8 cellular contexts compared by ENCODE assay signal in the genomic region with DNA sequence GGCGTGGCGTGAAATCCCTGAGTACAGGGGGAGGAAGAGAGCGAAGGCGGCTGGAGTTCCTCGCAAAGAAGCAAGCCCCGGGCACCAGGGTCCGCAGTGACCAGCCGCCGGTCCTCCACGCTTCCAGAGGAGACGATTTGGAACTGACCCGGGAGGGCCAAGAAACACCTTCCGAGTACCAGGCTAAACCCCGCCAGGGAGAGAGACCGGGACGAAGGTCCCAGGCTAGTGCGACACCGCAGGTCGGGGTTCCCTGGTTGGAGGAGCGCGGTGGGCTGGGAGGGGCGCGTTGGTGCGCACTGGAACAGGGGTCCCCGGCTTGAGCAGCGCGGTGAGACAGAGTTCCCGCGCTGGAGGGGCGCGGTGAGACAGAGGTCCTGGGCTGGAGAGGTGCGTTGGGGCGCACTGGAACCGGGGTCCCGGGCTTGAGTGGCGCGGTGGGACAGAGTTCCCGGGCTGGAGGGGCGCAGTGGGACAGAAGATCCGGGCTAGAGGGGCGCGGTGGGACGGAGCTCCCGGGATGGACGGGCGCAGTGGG. TPM values are rescaled to one million over a fixed set of nuclear protein-coding genes. Genes with fewer than 3 reads are reported as not detected.
DNase-seq lines count a peak whose midpoint lies in the region; ATAC-seq and TF ChIP-seq lines count a peak whose summit lies in the region.

No MANE protein-coding gene starts in this region.

- H3K4me3 ChIP-seq in KMS-11 (IDR thresholded peaks at IDR 0.05; ENCODE audit: insufficient read depth, low read depth, low read length) = no peak overlapping the region

- H3K27ac Mint-ChIP-seq in activated naive CD4-positive, alpha-beta T cell treated with anti-CD3 and anti-CD28 coated beads for 36 hours = peak overlapping the region; percentile 80
- H3K27ac Mint-ChIP-seq in glutamatergic neuron (ENCODE audit: unreplicated experiment) = peak overlapping the region; percentile 79

- H3K27ac ChIP-seq in KMS-11 = no peak overlapping the region

- peaks cover 58% of the 10 kb centered on the region for H3K4me1 Mint-ChIP-seq in activated naive CD4-positive, alpha-beta T cell treated with anti-CD3 and anti-CD28 coated beads for 36 hours (ENCODE audit: low read depth)
- H3K4me1 Mint-ChIP-seq in glutamatergic neuron (ENCODE audit: low read depth, unreplicated experiment) = peaks cover 15% of the 10 kb centered on the region

- no peaks in the 10 kb centered on the region for H4K20me1 ChIP-seq in KMS-11 (ENCODE audit: insufficient read depth)

- ATAC-seq in GM21526 (IDR thresholded peaks at IDR 0.05; ENCODE audit: low FRiP score, unreplicated experiment) (no peak), HG02588 (IDR thresholded peaks at IDR 0.05; ENCODE audit: unreplicated experiment) (no peak)

- no peaks in the 10 kb centered on the region for H3K27me3 Mint-ChIP-seq in activated naive CD4-positive, alpha-beta T cell treated with anti-CD3 and anti-CD28 coated beads for 36 hours (ENCODE audit: low read depth)
- peaks cover 5% of the 10 kb centered on the region for H3K27me3 Mint-ChIP-seq in glutamatergic neuron (ENCODE audit: unreplicated experiment)

- H3K9ac ChIP-seq in KMS-11 = peak overlapping the region; percentile 76; the same call in 1 of the 2 replicates

- H3K27me3 ChIP-seq in KMS-11 (ENCODE audit: insufficient read depth, low read depth) = no peaks in the 10 kb centered on the region

- peak overlapping the region; percentile 63 for H3K4me2 ChIP-seq in KMS-11

- H2AFZ ChIP-seq in KMS-11 (ENCODE audit: low read depth) = peak overlapping the region; percentile 60

- peaks cover 10% of the 10 kb centered on the region for H3K9me3 Mint-ChIP-seq in activated naive CD4-positive, alpha-beta T cell treated with anti-CD3 and anti-CD28 coated beads for 36 hours
- H3K9me3 Mint-ChIP-seq in glutamatergic neuron (ENCODE audit: unreplicated experiment) = peaks cover 9% of the 10 kb centered on the region

- intact Hi-C loops in activated naive CD4-positive, alpha-beta T cell treated with anti-CD3 and anti-CD28 coated beads for 36 hours (cut with micrococcal nuclease) = loop anchor here (5.0 to 10.0 kb wide), 6 partner anchors 247 to 1519 kb away; a partner anchor contains a TSS

- peak overlapping the region; percentile 92 for H3K4me3 Mint-ChIP-seq in activated naive CD4-positive, alpha-beta T cell treated with anti-CD3 and anti-CD28 coated beads for 36 hours
- peak overlapping the region; percentile 95 for H3K4me3 Mint-ChIP-seq in glutamatergic neuron (ENCODE audit: unreplicated experiment)

- H3K36me3 ChIP-seq in KMS-11 (ENCODE audit: insufficient read depth) = no peaks in the 10 kb centered on the region

- DNase-seq in NCI-H146 (lab: John Stamatoyannopoulos, UW) (peak; percentile 8), NCI-H146 treated with DMSO at 0.1 percent for 48 hours (lab: John Stamatoyannopoulos, UW; ENCODE audit: unreplicated experiment) (no peak), glutamatergic neuron (peak; percentile 56), nucleus accumbens (lab: John Stamatoyannopoulos, UW) (peak in 38 of 56 donors; percentile 5 to 51 (median 29))
- DNase-seq in activated naive CD4-positive, alpha-beta T cell treated with anti-CD3 and anti-CD28 coated beads for 36 hours = peak; percentile 30

- H3K79me2 ChIP-seq in KMS-11 (ENCODE audit: insufficient read depth, low read depth) = peaks cover 3% of the 10 kb centered on the region; the same call in 1 of the 2 replicates

- CTCF ChIA-PET in activated naive CD4-positive, alpha-beta T cell treated with anti-CD3 and anti-CD28 coated beads for 36 hours (lab: Charles Lee) = no interaction called here

- TF ChIP-seq CTCF in KMS-11 (conservative IDR thresholded peaks at IDR 0.05; ENCODE audit: low read depth, low read length) (no peak), glutamatergic neuron (IDR thresholded peaks at IDR 0.05; ENCODE audit: partially characterized antibody, unreplicated experiment) (no peak)

- H3K36me3 Mint-ChIP-seq in activated naive CD4-positive, alpha-beta T cell treated with anti-CD3 and anti-CD28 coated beads for 36 hours (ENCODE audit: low read depth) = peaks cover 23% of the 10 kb centered on the region
- no peaks in the 10 kb centered on the region for H3K36me3 Mint-ChIP-seq in glutamatergic neuron (ENCODE audit: unreplicated experiment)

- peaks cover 16% of the 10 kb centered on the region for H3K4me1 ChIP-seq in KMS-11 (ENCODE audit: low read depth, poor library complexity, severe bottlenecking)

RNA-seq across cellular contexts. Expression of a gene that starts 0.9 kb away (rescaled TPM):
- 10 to 100 TPM; 39.4 to 39.9 TPM for total RNA-seq in activated naive CD4-positive, alpha-beta T cell treated with anti-CD3 and anti-CD28 coated beads for 36 hours
- total RNA-seq in glutamatergic neuron (ENCODE audit: unreplicated experiment) = 33.0 TPM

RNA-seq across cellular contexts. Expression of a gene that starts 13.0 kb away (rescaled TPM):
- 10 to 100 TPM; 39.1 to 41.3 TPM for total RNA-seq in activated naive CD4-positive, alpha-beta T cell treated with anti-CD3 and anti-CD28 coated beads for 36 hours
- 37.3 TPM for total RNA-seq in glutamatergic neuron (ENCODE audit: unreplicated experiment)
